ENCODE assay signal across 1 cellular context in the genomic region with DNA sequence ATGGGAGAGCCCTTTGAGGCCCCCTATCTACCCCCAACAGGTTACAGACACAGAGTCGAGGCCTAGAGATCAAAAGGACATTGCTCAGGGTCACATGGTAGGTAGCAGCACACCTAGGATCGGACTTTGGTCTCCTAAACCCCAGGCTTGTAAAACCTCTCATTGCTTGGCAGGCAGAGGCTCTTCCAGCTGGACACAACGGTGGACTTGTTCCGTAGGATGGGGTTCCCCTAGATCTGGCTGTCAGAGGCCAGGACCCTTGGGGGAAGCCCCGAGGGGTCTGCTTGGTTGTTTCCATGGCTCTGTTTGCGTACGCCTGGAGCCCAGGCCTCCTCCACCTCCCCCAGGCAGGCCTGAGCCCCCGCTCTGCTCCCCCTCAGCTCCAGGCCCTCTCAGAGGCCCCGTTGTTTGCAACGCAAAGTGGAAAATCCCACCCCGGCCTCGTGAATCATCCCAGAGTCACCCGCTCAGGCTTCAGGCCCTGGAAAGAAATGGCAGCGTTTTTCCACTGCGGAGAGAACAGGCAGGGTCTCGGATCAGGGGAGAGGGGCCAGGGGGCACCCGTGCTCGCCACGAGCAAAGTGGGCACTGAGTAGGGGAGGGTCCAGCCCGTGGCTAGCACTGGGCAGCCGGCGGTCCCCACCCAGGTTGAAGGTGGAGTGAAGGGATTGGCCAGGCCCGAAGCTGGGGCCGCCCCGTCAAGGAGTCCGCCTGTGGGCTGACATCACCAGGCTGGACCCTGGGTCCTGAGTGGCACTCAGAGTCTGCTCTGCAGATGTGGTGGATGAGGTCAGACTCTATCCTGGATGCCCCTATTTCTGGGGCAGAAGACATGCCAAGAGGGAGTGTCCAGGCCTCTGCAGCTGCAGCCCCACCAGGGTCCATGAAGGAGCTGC.
TF ChIP-seq lines count a peak whose summit lies in the region.

No MANE protein-coding gene starts in this region.

TF ChIP-seq in GM23338, 12 proteins besides CTCF, POLR2A, EP300 and RAD21 (continued from another document):
- TF ChIP-seq, protein P1, sequence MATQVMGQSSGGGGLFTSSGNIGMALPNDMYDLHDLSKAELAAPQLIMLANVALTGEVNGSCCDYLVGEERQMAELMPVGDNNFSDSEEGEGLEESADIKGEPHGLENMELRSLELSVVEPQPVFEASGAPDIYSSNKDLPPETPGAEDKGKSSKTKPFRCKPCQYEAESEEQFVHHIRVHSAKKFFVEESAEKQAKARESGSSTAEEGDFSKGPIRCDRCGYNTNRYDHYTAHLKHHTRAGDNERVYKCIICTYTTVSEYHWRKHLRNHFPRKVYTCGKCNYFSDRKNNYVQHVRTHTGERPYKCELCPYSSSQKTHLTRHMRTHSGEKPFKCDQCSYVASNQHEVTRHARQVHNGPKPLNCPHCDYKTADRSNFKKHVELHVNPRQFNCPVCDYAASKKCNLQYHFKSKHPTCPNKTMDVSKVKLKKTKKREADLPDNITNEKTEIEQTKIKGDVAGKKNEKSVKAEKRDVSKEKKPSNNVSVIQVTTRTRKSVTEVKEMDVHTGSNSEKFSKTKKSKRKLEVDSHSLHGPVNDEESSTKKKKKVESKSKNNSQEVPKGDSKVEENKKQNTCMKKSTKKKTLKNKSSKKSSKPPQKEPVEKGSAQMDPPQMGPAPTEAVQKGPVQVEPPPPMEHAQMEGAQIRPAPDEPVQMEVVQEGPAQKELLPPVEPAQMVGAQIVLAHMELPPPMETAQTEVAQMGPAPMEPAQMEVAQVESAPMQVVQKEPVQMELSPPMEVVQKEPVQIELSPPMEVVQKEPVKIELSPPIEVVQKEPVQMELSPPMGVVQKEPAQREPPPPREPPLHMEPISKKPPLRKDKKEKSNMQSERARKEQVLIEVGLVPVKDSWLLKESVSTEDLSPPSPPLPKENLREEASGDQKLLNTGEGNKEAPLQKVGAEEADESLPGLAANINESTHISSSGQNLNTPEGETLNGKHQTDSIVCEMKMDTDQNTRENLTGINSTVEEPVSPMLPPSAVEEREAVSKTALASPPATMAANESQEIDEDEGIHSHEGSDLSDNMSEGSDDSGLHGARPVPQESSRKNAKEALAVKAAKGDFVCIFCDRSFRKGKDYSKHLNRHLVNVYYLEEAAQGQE (IDR thresholded peaks at IDR 0.05; ENCODE audit: unreplicated experiment) = no peak
- TF ChIP-seq ZNF114 (CRISPR knock-in tag; IDR thresholded peaks at IDR 0.05) (no peak), EZH2 (IDR thresholded peaks at IDR 0.05; ENCODE audit: low read depth, unreplicated experiment) (no peak), NANOG (IDR thresholded peaks at IDR 0.05; ENCODE audit: borderline replicate concordance) (no peak)
- TF ChIP-seq, protein P2, sequence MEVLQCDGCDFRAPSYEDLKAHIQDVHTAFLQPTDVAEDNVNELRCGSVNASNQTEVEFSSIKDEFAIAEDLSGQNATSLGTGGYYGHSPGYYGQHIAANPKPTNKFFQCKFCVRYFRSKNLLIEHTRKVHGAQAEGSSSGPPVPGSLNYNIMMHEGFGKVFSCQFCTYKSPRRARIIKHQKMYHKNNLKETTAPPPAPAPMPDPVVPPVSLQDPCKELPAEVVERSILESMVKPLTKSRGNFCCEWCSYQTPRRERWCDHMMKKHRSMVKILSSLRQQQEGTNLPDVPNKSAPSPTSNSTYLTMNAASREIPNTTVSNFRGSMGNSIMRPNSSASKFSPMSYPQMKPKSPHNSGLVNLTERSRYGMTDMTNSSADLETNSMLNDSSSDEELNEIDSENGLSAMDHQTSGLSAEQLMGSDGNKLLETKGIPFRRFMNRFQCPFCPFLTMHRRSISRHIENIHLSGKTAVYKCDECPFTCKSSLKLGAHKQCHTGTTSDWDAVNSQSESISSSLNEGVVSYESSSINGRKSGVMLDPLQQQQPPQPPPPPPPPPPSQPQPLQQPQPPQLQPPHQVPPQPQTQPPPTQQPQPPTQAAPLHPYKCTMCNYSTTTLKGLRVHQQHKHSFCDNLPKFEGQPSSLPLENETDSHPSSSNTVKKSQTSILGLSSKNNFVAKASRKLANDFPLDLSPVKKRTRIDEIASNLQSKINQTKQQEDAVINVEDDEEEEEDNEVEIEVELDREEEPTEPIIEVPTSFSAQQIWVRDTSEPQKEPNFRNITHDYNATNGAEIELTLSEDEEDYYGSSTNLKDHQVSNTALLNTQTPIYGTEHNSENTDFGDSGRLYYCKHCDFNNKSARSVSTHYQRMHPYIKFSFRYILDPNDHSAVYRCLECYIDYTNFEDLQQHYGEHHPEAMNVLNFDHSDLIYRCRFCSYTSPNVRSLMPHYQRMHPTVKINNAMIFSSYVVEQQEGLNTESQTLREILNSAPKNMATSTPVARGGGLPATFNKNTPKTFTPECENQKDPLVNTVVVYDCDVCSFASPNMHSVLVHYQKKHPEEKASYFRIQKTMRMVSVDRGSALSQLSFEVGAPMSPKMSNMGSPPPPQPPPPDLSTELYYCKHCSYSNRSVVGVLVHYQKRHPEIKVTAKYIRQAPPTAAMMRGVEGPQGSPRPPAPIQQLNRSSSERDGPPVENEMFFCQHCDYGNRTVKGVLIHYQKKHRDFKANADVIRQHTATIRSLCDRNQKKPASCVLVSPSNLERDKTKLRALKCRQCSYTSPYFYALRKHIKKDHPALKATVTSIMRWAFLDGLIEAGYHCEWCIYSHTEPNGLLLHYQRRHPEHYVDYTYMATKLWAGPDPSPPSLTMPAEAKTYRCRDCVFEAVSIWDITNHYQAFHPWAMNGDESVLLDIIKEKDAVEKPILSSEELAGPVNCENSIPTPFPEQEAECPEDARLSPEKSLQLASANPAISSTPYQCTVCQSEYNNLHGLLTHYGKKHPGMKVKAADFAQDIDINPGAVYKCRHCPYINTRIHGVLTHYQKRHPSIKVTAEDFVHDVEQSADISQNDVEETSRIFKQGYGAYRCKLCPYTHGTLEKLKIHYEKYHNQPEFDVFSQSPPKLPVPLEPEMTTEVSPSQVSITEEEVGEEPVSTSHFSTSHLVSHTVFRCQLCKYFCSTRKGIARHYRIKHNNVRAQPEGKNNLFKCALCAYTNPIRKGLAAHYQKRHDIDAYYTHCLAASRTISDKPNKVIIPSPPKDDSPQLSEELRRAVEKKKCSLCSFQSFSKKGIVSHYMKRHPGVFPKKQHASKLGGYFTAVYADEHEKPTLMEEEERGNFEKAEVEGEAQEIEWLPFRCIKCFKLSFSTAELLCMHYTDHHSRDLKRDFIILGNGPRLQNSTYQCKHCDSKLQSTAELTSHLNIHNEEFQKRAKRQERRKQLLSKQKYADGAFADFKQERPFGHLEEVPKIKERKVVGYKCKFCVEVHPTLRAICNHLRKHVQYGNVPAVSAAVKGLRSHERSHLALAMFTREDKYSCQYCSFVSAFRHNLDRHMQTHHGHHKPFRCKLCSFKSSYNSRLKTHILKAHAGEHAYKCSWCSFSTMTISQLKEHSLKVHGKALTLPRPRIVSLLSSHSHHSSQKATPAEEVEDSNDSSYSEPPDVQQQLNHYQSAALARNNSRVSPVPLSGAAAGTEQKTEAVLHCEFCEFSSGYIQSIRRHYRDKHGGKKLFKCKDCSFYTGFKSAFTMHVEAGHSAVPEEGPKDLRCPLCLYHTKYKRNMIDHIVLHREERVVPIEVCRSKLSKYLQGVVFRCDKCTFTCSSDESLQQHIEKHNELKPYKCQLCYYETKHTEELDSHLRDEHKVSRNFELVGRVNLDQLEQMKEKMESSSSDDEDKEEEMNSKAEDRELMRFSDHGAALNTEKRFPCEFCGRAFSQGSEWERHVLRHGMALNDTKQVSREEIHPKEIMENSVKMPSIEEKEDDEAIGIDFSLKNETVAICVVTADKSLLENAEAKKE (CRISPR knock-in tag; IDR thresholded peaks at IDR 0.05) = no peak
TF ChIP-seq in GM23338: peak in this region for 0.
